Comparison of ENCODE assay signal across 12 cellular contexts in genomic region chr14:94971750-94972149, GRCh38.
DNase-seq lines count a peak whose midpoint lies in the region; ATAC-seq and TF ChIP-seq lines count a peak whose summit lies in the region.
"Had no signal": no experiment of that assay in that cellular context is flagged by ENCODE, and none has a peak within 500 bp of the region (broad histone marks: within the 10 kb centered on the region; RNA-seq: fewer than 3 reads in every experiment).

No MANE protein-coding gene starts in this region.

- no peak for TF ChIP-seq POLR2A in prostate gland (IDR thresholded peaks at IDR 0.05)

- 20% methylated on average over 10 of the region's 10 CpGs for WGBS in prostate gland

- no peak for TF ChIP-seq CTCF in prostate gland (IDR thresholded peaks at IDR 0.05)

- H3K27me3 ChIP-seq in prostate gland (replicated peaks; ENCODE audit: insufficient read depth): no peaks in the 10 kb centered on the region

- no peaks in the 10 kb centered on the region for H3K4me1 ChIP-seq in prostate gland (replicated peaks)

- intact Hi-C loops in Right ventricle myocardium inferior (cut with DNase I) (no loop called here), cardiac septum (cut with DNase I) (loop anchor here (5.0 kb wide), 1 partner anchor 49 kb away; no protein-coding TSS in a partner anchor), prostate gland (cut with DNase I) (loop anchor here (5.0 kb wide), 1 partner anchor 76 kb away; no protein-coding TSS in a partner anchor)

- H3K36me3 ChIP-seq in prostate gland: no peaks in the 10 kb centered on the region

- no peak for DNase-seq in Right ventricle myocardium inferior (ENCODE audit: missing footprints)
- DNase-seq in cardiac septum (ENCODE audit: low spot score): no peak
- DNase-seq in hypothalamus (lab: John Stamatoyannopoulos, UW): peak in 26 of 51 donors; percentile 5 to 62 (median 24)
- peak; percentile 54 for DNase-seq in prostate gland (ENCODE audit: low spot score)
- no peak for DNase-seq in SKM-1 treated with dmso at 0.1 percent for 144 hours (lab: John Stamatoyannopoulos, UW; ENCODE audit: unreplicated experiment)
- DNase-seq in RKO (ENCODE audit: low spot score): no peak
- DNase-seq: endodermal cell; NCI-H510A; SHP77; stimulated activated CD4-positive, alpha-beta T cell treated with anti-CD3 and anti-CD28 coated beads, Interleukin-2, amount 100 ng/mL, for 48 hours had no signal

- H3K9me3 ChIP-seq in prostate gland: no peaks in the 10 kb centered on the region

- ATAC-seq in Right ventricle myocardium inferior: peak; percentile 89
- no peak for ATAC-seq in GM18907 (IDR thresholded peaks at IDR 0.05; ENCODE audit: unreplicated experiment)
- ATAC-seq in GM21360 (IDR thresholded peaks at IDR 0.05; ENCODE audit: unreplicated experiment): no peak

- H3K27ac ChIP-seq in prostate gland: peak overlapping the region; percentile 49 to 60

- peak overlapping the region in 1 of 2 donors; percentile 6 for H3K4me3 ChIP-seq in prostate gland

Comparison
In these comparisons a context has a peak if more than half of its experiments do, and no peak if none do; other contexts are left out.
1. DNase-seq: peak in hypothalamus (26 of 51) and prostate gland (single experiment); none in Right ventricle myocardium inferior (single experiment), cardiac septum (single experiment), SKM-1 treated with dmso at 0.1 percent for 144 hours (single experiment) and RKO (single experiment).